In the genomic region with DNA sequence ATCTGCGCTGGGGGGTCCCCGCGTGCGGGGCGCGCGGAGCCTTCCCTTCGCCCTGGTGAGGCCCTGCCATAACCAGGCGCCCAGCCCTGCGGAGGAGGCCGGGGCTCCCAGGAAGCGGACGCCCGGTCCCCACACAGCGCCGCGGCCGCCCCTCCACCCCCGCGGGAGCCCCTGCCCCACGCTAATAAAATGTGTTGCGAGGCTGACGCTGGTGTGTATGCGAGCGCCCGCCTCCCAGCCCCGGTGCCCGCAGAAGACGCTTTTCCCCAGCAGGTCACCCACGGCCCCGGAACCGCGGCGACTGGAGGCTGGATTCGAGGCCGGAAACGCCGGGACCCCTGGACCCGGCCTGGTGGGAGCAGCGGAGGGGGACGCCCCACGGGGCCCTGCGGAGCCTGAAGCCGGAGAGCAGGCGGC, we compare ENCODE assay signal across 20 cellular contexts. TPM values are rescaled to one million over a fixed set of nuclear protein-coding genes. Genes with fewer than 3 reads are reported as not detected.
"Had no signal": no experiment of that assay in that cellular context is flagged by ENCODE, and none has a peak within 500 bp of the region (broad histone marks: within the 10 kb centered on the region; RNA-seq: fewer than 3 reads in every experiment).

No MANE protein-coding gene starts in this region.

- DNase-seq: activated CD8-positive, alpha-beta memory T cell treated with anti-CD3 and anti-CD28 coated beads, Interleukin-2, amount 10 ng/mL, durations not matched to agents 7 days and 5 days; cortex of kidney; stimulated activated naive B cell treated with anti-CD40 and anti-IgM and Interleukin-4, amounts not matched to agents 10 μg/mL and 1 μg/mL and 100 μg/mL, for 72 hours had no signal

- H3K27me3 Mint-ChIP-seq: activated CD4-positive, alpha-beta T cell treated with anti-CD3 and anti-CD28 coated beads for 36 hours; activated CD8-positive, alpha-beta memory T cell treated with anti-CD3 and anti-CD28 coated beads, Interleukin-2, amount 10 ng/mL, durations not matched to agents 7 days and 5 days; activated naive CD4-positive, alpha-beta T cell treated with anti-CD3 and anti-CD28 coated beads, Interleukin-2, amount 50 U/mL, for 24 hours; activated naive CD8-positive, alpha-beta T cell treated with anti-CD3 and anti-CD28 coated beads, Interleukin-2, amount 50 U/mL, for 24 hours; effector memory CD8-positive, alpha-beta T cell; T-cell had no signal

- H3K27ac Mint-ChIP-seq: activated CD4-positive, alpha-beta T cell treated with anti-CD3 and anti-CD28 coated beads for 36 hours; activated CD8-positive, alpha-beta memory T cell treated with anti-CD3 and anti-CD28 coated beads, Interleukin-2, amount 10 ng/mL, durations not matched to agents 7 days and 5 days; activated CD8-positive, alpha-beta T cell treated with anti-CD3 and anti-CD28 coated beads, Interleukin-2, amount 10 ng/mL, durations not matched to agents 7 days and 5 days; activated naive CD4-positive, alpha-beta T cell treated with anti-CD3 and anti-CD28 coated beads, Interleukin-2, amount 50 U/mL, for 24 hours; activated naive CD8-positive, alpha-beta T cell treated with anti-CD3 and anti-CD28 coated beads, Interleukin-2, amount 50 U/mL, for 24 hours; activated T-helper 2 cell treated with anti-CD3 and anti-CD28 coated beads, Interferon-gamma antibody, Interleukin-2, Interleukin-4, amounts not matched to agents 10 μg/mL and 5 μg/mL and 100 μg/mL, durations not matched to agents 14 hours and 24 hours and 36 hours; effector memory CD8-positive, alpha-beta T cell; stimulated activated naive B cell treated with anti-CD40 and anti-IgM and Interleukin-4, amounts not matched to agents 10 μg/mL and 1 μg/mL and 100 μg/mL, for 72 hours; T-helper 2 cell treated with Interferon-gamma antibody and Interleukin-4, amounts not matched to agents 5 μg/mL and 100 μg/mL, for 36 hours had no signal

- H3K4me3 ChIP-seq: heart left ventricle, skin epidermis, tibial nerve had no signal

- H3K9me3 Mint-ChIP-seq: activated naive CD4-positive, alpha-beta T cell treated with anti-CD3 and anti-CD28 coated beads, Interleukin-2, amount 50 U/mL, for 24 hours; activated naive CD8-positive, alpha-beta T cell treated with anti-CD3 and anti-CD28 coated beads, Interleukin-2, amount 50 U/mL, for 24 hours; activated T-helper 2 cell treated with anti-CD3 and anti-CD28 coated beads, Interferon-gamma antibody, Interleukin-2, Interleukin-4, amounts not matched to agents 10 μg/mL and 5 μg/mL and 100 μg/mL, durations not matched to agents 14 hours and 24 hours and 36 hours; effector memory CD8-positive, alpha-beta T cell; nephron; T-cell; T-helper 2 cell treated with Interferon-gamma antibody and Interleukin-4, amounts not matched to agents 5 μg/mL and 100 μg/mL, for 36 hours had no signal

- H3K27me3 ChIP-seq: heart left ventricle, tibial nerve had no signal

- H3K4me3 Mint-ChIP-seq: activated CD4-positive, alpha-beta T cell treated with anti-CD3 and anti-CD28 coated beads for 36 hours; activated CD8-positive, alpha-beta memory T cell treated with anti-CD3 and anti-CD28 coated beads, Interleukin-2, amount 10 ng/mL, durations not matched to agents 7 days and 5 days; activated CD8-positive, alpha-beta T cell treated with anti-CD3 and anti-CD28 coated beads, Interleukin-2, amount 10 ng/mL, durations not matched to agents 7 days and 5 days; activated naive CD4-positive, alpha-beta T cell treated with anti-CD3 and anti-CD28 coated beads, Interleukin-2, amount 50 U/mL, for 24 hours; activated naive CD8-positive, alpha-beta T cell treated with anti-CD3 and anti-CD28 coated beads, Interleukin-2, amount 50 U/mL, for 24 hours; stimulated activated naive B cell treated with anti-CD40 and anti-IgM and Interleukin-4, amounts not matched to agents 10 μg/mL and 1 μg/mL and 100 μg/mL, for 72 hours; T-helper 2 cell treated with Interferon-gamma antibody and Interleukin-4, amounts not matched to agents 5 μg/mL and 100 μg/mL, for 36 hours had no signal

- H3K9me3 ChIP-seq: neutrophil had no signal

- H3K36me3 Mint-ChIP-seq: activated CD8-positive, alpha-beta memory T cell treated with anti-CD3 and anti-CD28 coated beads, Interleukin-2, amount 10 ng/mL, durations not matched to agents 7 days and 5 days; activated naive CD4-positive, alpha-beta T cell treated with anti-CD3 and anti-CD28 coated beads, Interleukin-2, amount 50 U/mL, for 24 hours; T-cell had no signal

- H3K4me1 ChIP-seq: heart left ventricle, tibial nerve had no signal

- H3K27ac ChIP-seq: heart left ventricle, neutrophil, tibial nerve had no signal

RNA-seq across cellular contexts. Expression of gene MADCAM1, which starts 23.2 kb away (rescaled TPM):
- total RNA-seq: mononuclear cell had no signal

RNA-seq across cellular contexts. Expression of gene GZMM, which starts 24.4 kb away (rescaled TPM):
- total RNA-seq: chondrocyte, osteocyte, temporal lobe had no signal
